ENCODE assay signal across 1 cellular context in genomic region chr1:245605480-245606156, GRCh38.
TF ChIP-seq lines count a peak whose summit lies in the region.

No MANE protein-coding gene starts in this region.

TF ChIP-seq in HepG2, 621 proteins besides CTCF, POLR2A, EP300 and RAD21 (continued from another document):
- TF ChIP-seq ZNF276 (CRISPR knock-in tag; IDR thresholded peaks at IDR 0.05; ENCODE audit: low read depth) (no peak), HMG20A (CRISPR knock-in tag; IDR thresholded peaks at IDR 0.05; ENCODE audit: borderline replicate concordance) (no peak), ZNF350 (CRISPR knock-in tag; IDR thresholded peaks at IDR 0.05; ENCODE audit: borderline replicate concordance, low read depth) (no peak)
